8 cellular contexts compared by ENCODE assay signal in the genomic region with DNA sequence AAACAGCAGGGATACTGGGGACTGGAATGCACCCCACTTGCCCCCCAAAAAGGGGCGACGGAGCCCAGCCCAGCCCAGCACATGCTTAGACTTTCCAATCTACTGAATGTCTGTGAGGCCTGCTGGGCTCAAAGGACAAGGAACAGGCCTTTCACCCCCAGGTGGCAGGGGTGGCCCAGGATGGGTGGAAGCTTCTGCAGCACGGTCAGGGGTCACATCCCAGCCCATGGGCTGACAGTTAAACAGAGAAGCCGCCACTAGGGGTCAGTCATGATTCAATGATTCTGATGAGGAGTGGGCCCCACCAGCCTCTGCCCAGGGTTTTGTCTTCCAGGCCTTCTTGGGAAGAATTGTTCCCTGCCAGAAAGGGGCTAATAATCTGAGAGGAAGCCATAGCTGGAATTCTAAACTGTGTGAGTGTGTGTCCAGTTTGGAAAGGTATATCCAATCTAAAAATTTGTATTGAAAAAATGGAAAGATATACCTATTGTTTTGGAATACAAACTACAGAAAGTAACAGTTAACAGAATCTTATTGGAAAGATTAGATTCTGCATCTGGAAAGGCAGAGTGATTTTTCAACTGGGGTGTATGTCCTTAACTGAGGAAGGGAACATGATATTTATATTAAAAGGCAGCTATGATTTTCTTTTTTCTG. TPM values are rescaled to one million over a fixed set of nuclear protein-coding genes. Genes with fewer than 3 reads are reported as not detected.
DNase-seq lines count a peak whose midpoint lies in the region; ATAC-seq, FAIRE-seq and TF ChIP-seq lines count a peak whose summit lies in the region.

No MANE protein-coding gene starts in this region.

- H3K9ac ChIP-seq in HepG2 (ENCODE audit: insufficient read depth, low read depth, low read length) = no peak overlapping the region

- peaks cover 0 to 1% of the 10 kb centered on the region in 2 donors for H3K9me3 Mint-ChIP-seq in stimulated activated naive B cell treated with anti-CD40 and anti-IgM and Interleukin-4, amounts not matched to agents 10 μg/mL and 1 μg/mL and 100 μg/mL, for 72 hours

- H4K20me1 ChIP-seq in HepG2 (ENCODE audit: insufficient read depth, low read length) = no peaks in the 10 kb centered on the region

- H3K4me3 Mint-ChIP-seq in stimulated activated naive B cell treated with anti-CD40 and anti-IgM and Interleukin-4, amounts not matched to agents 10 μg/mL and 1 μg/mL and 100 μg/mL, for 72 hours = no peak overlapping the region

- no peak overlapping the region for H3K4me2 ChIP-seq in HepG2 (ENCODE audit: low read depth, low read length)

- POLR2A ChIA-PET in HepG2 (lab: Yijun Ruan, JAX) = no interaction called here

- DNase-seq in GM04504 (ENCODE audit: low read depth) = peak; percentile 3
- peak; percentile 39 for DNase-seq in M059J (ENCODE audit: low read depth)
- peak; percentile 40 for DNase-seq in brain microvascular endothelial cell
- peak; percentile 62 for DNase-seq in HepG2 (ENCODE audit: low spot score)
- peak; percentile 36 for DNase-seq in stimulated activated naive B cell treated with anti-CD40 and anti-IgM and Interleukin-4, amounts not matched to agents 10 μg/mL and 1 μg/mL and 100 μg/mL, for 72 hours

- peak; percentile 69 for FAIRE-seq in HepG2 (lab: Jason Lieb, UNC)

- no peak overlapping the region for H2AFZ ChIP-seq in HepG2 (ENCODE audit: low read length)

- no peaks in the 10 kb centered on the region for H3K36me3 Mint-ChIP-seq in stimulated activated naive B cell treated with anti-CD40 and anti-IgM and Interleukin-4, amounts not matched to agents 10 μg/mL and 1 μg/mL and 100 μg/mL, for 72 hours

- H3K4me1 Mint-ChIP-seq in stimulated activated naive B cell treated with anti-CD40 and anti-IgM and Interleukin-4, amounts not matched to agents 10 μg/mL and 1 μg/mL and 100 μg/mL, for 72 hours = peaks cover 12% of the 10 kb centered on the region in 2 donors

- H3K4me1 ChIP-seq in HepG2 (ENCODE audit: insufficient read depth, low read length) = no peaks in the 10 kb centered on the region

- H3K4me3 ChIP-seq in brain microvascular endothelial cell (ENCODE audit: low read depth, low read length) = no peak overlapping the region
- H3K4me3 ChIP-seq in HepG2 (replicated peaks in 1 of 3; ENCODE audit: insufficient read depth in 1 of 3, low read depth in 2 of 3, low read length in 3 of 3) = no peak overlapping the region

- intact Hi-C loops in HepG2 (cut with micrococcal nuclease; ENCODE audit: unreplicated experiment) = loop anchor here (1.0 kb wide), 1 partner anchor 71 kb away; no protein-coding TSS in a partner anchor

- H3K79me2 ChIP-seq in HepG2 (ENCODE audit: insufficient read depth, low read length) = no peaks in the 10 kb centered on the region

- H3K27me3 Mint-ChIP-seq in stimulated activated naive B cell treated with anti-CD40 and anti-IgM and Interleukin-4, amounts not matched to agents 10 μg/mL and 1 μg/mL and 100 μg/mL, for 72 hours = peaks cover 11 to 16% of the 10 kb centered on the region in 2 donors

- 53% methylated on average over 3 of the region's 4 CpGs for WGBS in HepG2 (ENCODE audit: low lambda C conversion rate)

- peak; percentile 84 for ATAC-seq in SK-N-SH treated with all-trans-retinoic acid at 6 μM for 48 hours
- peak; percentile 94 for ATAC-seq in HepG2
- peak; percentile 78 to 80 for ATAC-seq in stimulated activated naive B cell treated with anti-CD40 and anti-IgM and Interleukin-4, amounts not matched to agents 10 μg/mL and 1 μg/mL and 100 μg/mL, for 72 hours (replicated peaks)
- no peak for ATAC-seq in HG03342 (IDR thresholded peaks at IDR 0.05; ENCODE audit: unreplicated experiment)
- no peak for ATAC-seq in HG03159 (IDR thresholded peaks at IDR 0.05; ENCODE audit: unreplicated experiment)

- no peaks in the 10 kb centered on the region for H3K9me3 ChIP-seq in HepG2 (ENCODE audit: low read length)

- H3K27me3 ChIP-seq in brain microvascular endothelial cell (replicated peaks) (no peaks in the 10 kb centered on the region), HepG2 (ENCODE audit: control insufficient read depth in 1 of 2, insufficient read depth in 2 of 2, low read length in 2 of 2) (peaks cover 0 to 8% of the 10 kb centered on the region in 2 experiments; a peak in 2 of 5 replicates)

- TF ChIP-seq POLR2A in HepG2 (IDR thresholded peaks at IDR 0.05; ENCODE audit: insufficient read depth in 1 of 2, low read depth in 2 of 2, low read length in 2 of 2) = no peak

- H3K36me3 ChIP-seq in brain microvascular endothelial cell (replicated peaks) (no peaks in the 10 kb centered on the region), HepG2 (replicated peaks in 1 of 2; ENCODE audit: control insufficient read depth in 1 of 2, insufficient read depth in 2 of 2, low read length in 2 of 2) (no peaks in the 10 kb centered on the region)

- in situ Hi-C loops in brain microvascular endothelial cell (cut with HindIII; ENCODE audit: low pct_ligation_motif_present, low sequenced_read_pairs) (no loop called here), HepG2 (cut with HindIII; ENCODE audit: extremely low pct_ligation_motif_present, low pct_unique_long_range_greater_than_20kb) (loop anchor here (5.0 kb wide), 1 partner anchor 69 kb away; no protein-coding TSS in a partner anchor)

- peak; percentile 79 for TF ChIP-seq CTCF in brain microvascular endothelial cell (IDR thresholded peaks at IDR 0.05; ENCODE audit: low read depth, low read length, missing control alignments)
- TF ChIP-seq CTCF in HepG2 (CRISPR knock-in tag; IDR thresholded peaks at IDR 0.05) = peak; percentile 81

- no peak for TF ChIP-seq EP300 in HepG2 (IDR thresholded peaks at IDR 0.05; ENCODE audit: low read depth in 2 of 2, low read length in 2 of 2)
- no peak for TF ChIP-seq EP300 in HepG2 (CRISPR knock-in tag; IDR thresholded peaks at IDR 0.05; ENCODE audit: borderline replicate concordance)

- TF ChIP-seq RAD21 in HepG2 (CRISPR knock-in tag; IDR thresholded peaks at IDR 0.05) = peak; percentile 83

- CTCF ChIA-PET in HepG2 (lab: Yijun Ruan, JAX; ENCODE audit: low intra/inter-chr PET ratio, low total read pairs) = interaction anchor here (1.1 to 1.6 kb wide), 4 partner anchors 20 to 112 kb away, joined by 3 to 27 read pairs (median 6); no protein-coding TSS in a partner anchor

- H3K27ac ChIP-seq in brain microvascular endothelial cell (no peak overlapping the region), HepG2 (ENCODE audit: extremely low read length, insufficient read depth, low read length) (no peak overlapping the region)

- no TSS peak for BruUV-seq in HepG2 (replicated peaks; lab: Mats Ljungman, UMichigan)

- H3K27ac Mint-ChIP-seq in stimulated activated naive B cell treated with anti-CD40 and anti-IgM and Interleukin-4, amounts not matched to agents 10 μg/mL and 1 μg/mL and 100 μg/mL, for 72 hours = no peak overlapping the region

TF ChIP-seq in HepG2, 621 proteins besides CTCF, POLR2A, EP300 and RAD21 (continues in another document):
- TF ChIP-seq RFX3 (CRISPR knock-in tag; IDR thresholded peaks at IDR 0.05) = no peak

RNA-seq across cellular contexts. Expression of a gene that starts 2.2 kb away (rescaled TPM):
- not detected in 2 replicates for total RNA-seq in M059J (2014; rRNA removed; shearing (Covaris generic))
- total RNA-seq in HepG2 (2016; rRNA removed; fragmentation: Illumina TruSeq; extraction: Trizol) = not detected in 2 replicates
- not detected in 2 replicates for total RNA-seq in HepG2 (2016; cell fraction: cytosol; rRNA removed; fragmentation: Illumina TruSeq; extraction: Trizol; ENCODE audit: low read depth)
- not detected in 2 replicates for total RNA-seq in HepG2 (2016; cell fraction: insoluble cytoplasmic fraction; rRNA removed; fragmentation: Illumina TruSeq; extraction: Trizol)
- total RNA-seq in HepG2 (2016; cell fraction: membrane; rRNA removed; fragmentation: Illumina TruSeq; extraction: Trizol) = not detected in 2 replicates
- not detected in 2 replicates for total RNA-seq in HepG2 (2016; cell fraction: nucleus; rRNA removed; fragmentation: Illumina TruSeq; extraction: Trizol)
- not detected in 2 replicates for polyA plus RNA-seq in HepG2 (2011; rRNA removed)
- polyA plus RNA-seq in HepG2 (2011; cell fraction: cytosol; rRNA removed) = not detected in 2 replicates
- 0.03 TPM in 1 of 2 replicates, not detected in the other for polyA plus RNA-seq in HepG2 (2011; cell fraction: nucleus; rRNA removed)
- not detected in 2 replicates for polyA plus RNA-seq in HepG2 (2012)
- not detected in 2 replicates for polyA plus RNA-seq in HepG2 (2016; cell fraction: cytosol; fragmentation: Illumina TruSeq; extraction: Trizol; ENCODE audit: low read depth)
- polyA plus RNA-seq in HepG2 (2016; cell fraction: insoluble cytoplasmic fraction; fragmentation: Illumina TruSeq; extraction: Trizol; ENCODE audit: low read depth) = not detected in 2 replicates
- not detected in 2 replicates for polyA plus RNA-seq in HepG2 (2016; cell fraction: membrane; fragmentation: Illumina TruSeq; extraction: Trizol; ENCODE audit: low read depth)
- not detected in 2 replicates for polyA plus RNA-seq in HepG2 (2016; cell fraction: nucleus; fragmentation: Illumina TruSeq; extraction: Trizol; ENCODE audit: insufficient read depth, low read depth)
- polyA minus RNA-seq in HepG2 (2011; rRNA and poly(A)+ RNA removed; ENCODE audit: low replicate concordance) = 0.05 and 0.98 TPM in 2 replicates
- polyA minus RNA-seq in HepG2 (2011; cell fraction: cytosol; rRNA and poly(A)+ RNA removed) = not detected in 2 replicates
- polyA minus RNA-seq in HepG2 (2011; cell fraction: nucleus; rRNA and poly(A)+ RNA removed) = not detected in 2 replicates

RNA-seq across cellular contexts. Expression of a gene that starts 18.0 kb away (rescaled TPM):
- not detected in 2 replicates for total RNA-seq in M059J (2014; rRNA removed; shearing (Covaris generic))
- total RNA-seq in HepG2 (2016; rRNA removed; fragmentation: Illumina TruSeq; extraction: Trizol) = not detected in 2 replicates
- total RNA-seq in HepG2 (2016; cell fraction: cytosol; rRNA removed; fragmentation: Illumina TruSeq; extraction: Trizol; ENCODE audit: low read depth) = not detected in 2 replicates
- total RNA-seq in HepG2 (2016; cell fraction: insoluble cytoplasmic fraction; rRNA removed; fragmentation: Illumina TruSeq; extraction: Trizol) = not detected in 2 replicates
- total RNA-seq in HepG2 (2016; cell fraction: membrane; rRNA removed; fragmentation: Illumina TruSeq; extraction: Trizol) = not detected in 2 replicates
- total RNA-seq in HepG2 (2016; cell fraction: nucleus; rRNA removed; fragmentation: Illumina TruSeq; extraction: Trizol) = not detected in 2 replicates
- not detected in 2 replicates for polyA plus RNA-seq in HepG2 (2011; rRNA removed)
- not detected in 2 replicates for polyA plus RNA-seq in HepG2 (2011; cell fraction: cytosol; rRNA removed)
- not detected in 2 replicates for polyA plus RNA-seq in HepG2 (2011; cell fraction: nucleus; rRNA removed)
- polyA plus RNA-seq in HepG2 (2012) = 0.64 TPM in 1 of 2 replicates, not detected in the other
- not detected in 2 replicates for polyA plus RNA-seq in HepG2 (2016; cell fraction: cytosol; fragmentation: Illumina TruSeq; extraction: Trizol; ENCODE audit: low read depth)
- not detected in 2 replicates for polyA plus RNA-seq in HepG2 (2016; cell fraction: insoluble cytoplasmic fraction; fragmentation: Illumina TruSeq; extraction: Trizol; ENCODE audit: low read depth)
- polyA plus RNA-seq in HepG2 (2016; cell fraction: membrane; fragmentation: Illumina TruSeq; extraction: Trizol; ENCODE audit: low read depth) = not detected in 2 replicates
- not detected in 2 replicates for polyA plus RNA-seq in HepG2 (2016; cell fraction: nucleus; fragmentation: Illumina TruSeq; extraction: Trizol; ENCODE audit: insufficient read depth, low read depth)
- polyA minus RNA-seq in HepG2 (2011; rRNA and poly(A)+ RNA removed; ENCODE audit: low replicate concordance) = not detected in 2 replicates
- not detected in 2 replicates for polyA minus RNA-seq in HepG2 (2011; cell fraction: cytosol; rRNA and poly(A)+ RNA removed)
- not detected in 2 replicates for polyA minus RNA-seq in HepG2 (2011; cell fraction: nucleus; rRNA and poly(A)+ RNA removed)

Comparison
In these comparisons a context has a peak if more than half of its experiments do, and no peak if none do; other contexts are left out.
1. DNase-seq: peak in every context shown above with its lines; median percentile 62 in HepG2; 40 in brain microvascular endothelial cell; 39 in M059J; 36 in stimulated activated naive B cell treated with anti-CD40 and anti-IgM and Interleukin-4, amounts not matched to agents 10 μg/mL and 1 μg/mL and 100 μg/mL, for 72 hours; 3 in GM04504.
2. ATAC-seq: peak in SK-N-SH treated with all-trans-retinoic acid at 6 μM for 48 hours (single experiment), HepG2 (single experiment) and stimulated activated naive B cell treated with anti-CD40 and anti-IgM and Interleukin-4, amounts not matched to agents 10 μg/mL and 1 μg/mL and 100 μg/mL, for 72 hours (2 of 2); none in HG03342 (single experiment) and HG03159 (single experiment).